In the genomic region with DNA sequence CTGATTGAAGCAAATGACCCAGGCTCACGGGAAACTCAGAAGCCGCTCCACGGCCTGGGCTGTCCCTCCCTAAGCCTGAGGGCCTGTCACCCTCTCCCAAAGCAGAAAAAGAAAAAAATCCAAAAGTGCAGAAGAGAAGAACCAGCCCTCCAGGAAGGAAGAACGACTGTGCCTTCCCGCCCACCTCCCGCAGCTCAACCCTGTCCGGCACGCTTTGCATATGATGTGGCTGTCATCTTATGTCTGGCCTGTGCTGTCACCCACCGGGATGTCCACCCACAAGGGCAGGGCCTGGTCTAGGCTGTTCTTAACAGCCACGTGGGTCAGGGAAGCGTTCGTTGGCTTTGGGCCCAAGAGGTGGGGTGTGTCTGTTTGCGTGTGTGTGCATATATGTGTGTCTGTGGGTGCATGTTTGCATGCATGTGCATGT, we compare ENCODE assay signal across 10 cellular contexts. TPM values are rescaled to one million over a fixed set of nuclear protein-coding genes. Genes with fewer than 3 reads are reported as not detected.
A peak's percentile ranks its signal among the peaks of the same experiment; 100 is the strongest.
DNase-seq lines count a peak whose midpoint lies in the region; ATAC-seq and TF ChIP-seq lines count a peak whose summit lies in the region.
"Had no signal": no experiment of that assay in that cellular context is flagged by ENCODE, and none has a peak within 500 bp of the region (broad histone marks: within the 10 kb centered on the region; RNA-seq: fewer than 3 reads in every experiment).

No MANE protein-coding gene starts in this region.

- H3K27ac Mint-ChIP-seq in naive B cell: peak overlapping the region in 4 of 6 donors; percentile 63 to 83 (median 78)

- H3K36me3 ChIP-seq in left ventricle myocardium inferior: peaks cover 53% of the 10 kb centered on the region
- peaks cover 0 to 31% of the 10 kb centered on the region in 2 donors for H3K36me3 ChIP-seq in vagina

- peak overlapping the region in 3 of 8 donors; percentile 29 to 75 (median 40) for H3K4me3 Mint-ChIP-seq in naive B cell

- H3K9me3 ChIP-seq in left ventricle myocardium inferior (replicated peaks) (no peaks in the 10 kb centered on the region), vagina (no peaks in the 10 kb centered on the region)

- H3K27me3 ChIP-seq in left ventricle myocardium inferior (ENCODE audit: low read depth) (no peaks in the 10 kb centered on the region), vagina (no peaks in the 10 kb centered on the region)

- H3K4me3 ChIP-seq in left ventricle myocardium inferior: peak overlapping the region; percentile 41
- peak overlapping the region; percentile 12 to 17 for H3K4me3 ChIP-seq in vagina

- H3K9me3 Mint-ChIP-seq in naive B cell: peaks cover 0 to 2% (median 0%) of the 10 kb centered on the region in 7 donors

- peaks cover 25 to 53% (median 37%) of the 10 kb centered on the region in 3 donors for H3K4me1 Mint-ChIP-seq in naive B cell

- H3K4me1 ChIP-seq in left ventricle myocardium inferior (peaks cover 62% of the 10 kb centered on the region), vagina (peaks cover 56% of the 10 kb centered on the region)

- H3K27ac ChIP-seq in left ventricle myocardium inferior (replicated peaks): peak overlapping the region; percentile 68
- H3K27ac ChIP-seq in caudate nucleus (ENCODE audit: low read depth, low read length): peak overlapping the region; percentile 83
- H3K27ac ChIP-seq in vagina: peak overlapping the region; percentile 71
- H3K27ac ChIP-seq: C4-2B had no signal

- peaks cover 10 to 21% of the 10 kb centered on the region in 2 donors for H3K36me3 Mint-ChIP-seq in naive B cell

- no peak for TF ChIP-seq CTCF in left ventricle myocardium inferior (IDR thresholded peaks at IDR 0.05; ENCODE audit: borderline replicate concordance)
- TF ChIP-seq CTCF in vagina (IDR thresholded peaks at IDR 0.05): no peak

- H3K27me3 Mint-ChIP-seq in naive B cell: no peaks in the 10 kb centered on the region

- no peak for DNase-seq in left ventricle myocardium inferior
- DNase-seq in cardiac septum (ENCODE audit: low spot score): no peak
- no peak for DNase-seq in caudate nucleus (lab: John Stamatoyannopoulos, UW)
- DNase-seq in naive B cell: no peak
- no peak for DNase-seq in vagina (ENCODE audit: extremely low spot score in 2 of 2)
- no peak for DNase-seq in activated gamma-delta T cell treated with Interleukin-2 at 50 U/mL for 16 hours
- no peak for DNase-seq in DMS53 treated with DMSO at 0.1 percent for 48 hours (lab: John Stamatoyannopoulos, UW; ENCODE audit: unreplicated experiment)
- DNase-seq: NCI-H510A had no signal

- no peak for TF ChIP-seq POLR2A in vagina (IDR thresholded peaks at IDR 0.05)

- intact Hi-C loops in left ventricle myocardium inferior (cut with micrococcal nuclease): no loop called here
- intact Hi-C loops in cardiac septum (cut with DNase I): no loop called here
- intact Hi-C loops in vagina (cut with DNase I): loop anchor here (5.0 kb wide), 1 partner anchor 1646 kb away; no protein-coding TSS in a partner anchor

- no peak for ATAC-seq in naive B cell (ENCODE audit: low read depth in 2 of 2)
- no peak for ATAC-seq in activated CD4-positive, CD25-positive, alpha-beta regulatory T cell treated with anti-CD3 and anti-CD28 coated beads, Interleukin-2, amount 50 U/mL, for 24 hours

RNA-seq across cellular contexts. Expression of a gene that starts 13.7 kb away (rescaled TPM):
- total RNA-seq in left ventricle myocardium inferior (30.6 TPM), cardiac septum (29.9 TPM), vagina (60.6 TPM)
- 10 to 100 TPM; 13.5 to 41.2 (median 21.2) TPM for polyA plus RNA-seq in naive B cell (ENCODE audit: low read depth in 6 of 6)

RNA-seq across cellular contexts. Expression of a gene that starts 45.5 kb away (rescaled TPM):
- total RNA-seq in left ventricle myocardium inferior (15.4 TPM), cardiac septum (18.4 TPM), vagina (14.0 TPM)
- polyA plus RNA-seq in naive B cell (ENCODE audit: low read depth in 6 of 6): 10 to 100 TPM in 1 of 6 donors, 1 to 10 TPM in 5; 5.1 to 12.1 (median 6.1) TPM
